Comparison of ENCODE assay signal across 27 cellular contexts in the genomic region with DNA sequence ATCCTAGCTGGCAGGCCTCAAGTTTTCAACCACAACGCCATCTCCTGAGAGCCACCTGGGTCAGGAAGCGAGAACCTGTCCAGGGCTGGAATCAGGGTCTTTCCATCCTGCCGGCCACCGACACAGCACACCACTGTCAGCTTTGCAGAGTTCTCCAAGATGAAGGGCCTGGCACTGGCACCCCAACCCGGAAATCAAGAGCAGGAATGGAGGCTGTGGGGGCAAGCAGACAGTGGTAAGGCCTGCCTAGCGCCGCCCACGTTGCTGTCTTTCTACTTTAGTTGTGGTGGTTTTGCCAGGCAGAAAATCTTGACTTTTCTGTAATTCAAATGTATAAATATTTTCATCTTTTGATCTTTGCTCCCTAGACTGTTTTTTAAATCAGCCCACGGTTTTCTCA.
DNase-seq lines count a peak whose midpoint lies in the region; ATAC-seq and TF ChIP-seq lines count a peak whose summit lies in the region.
"Had no signal": no experiment of that assay in that cellular context is flagged by ENCODE, and none has a peak within 500 bp of the region (broad histone marks: within the 10 kb centered on the region; RNA-seq: fewer than 3 reads in every experiment).

No MANE protein-coding gene starts in this region.

- H3K27ac ChIP-seq in body of pancreas: no peak overlapping the region
- H3K27ac ChIP-seq: cardiac muscle cell, colonic mucosa, pancreas, transverse colon had no signal

- H3K9me3 ChIP-seq in body of pancreas: no peaks in the 10 kb centered on the region
- H3K9me3 ChIP-seq: A549, colonic mucosa, pancreas, transverse colon had no signal

- peaks cover 23% of the 10 kb centered on the region for H3K4me1 Mint-ChIP-seq in activated T-cell treated with anti-CD3 and anti-CD28 coated beads, Interleukin-2, amount 50 U/mL, for 72 hours (ENCODE audit: low read depth)
- H3K4me1 Mint-ChIP-seq in WTC11: peaks cover 49% of the 10 kb centered on the region
- peaks cover 70% of the 10 kb centered on the region for H3K4me1 Mint-ChIP-seq in stimulated activated naive CD8-positive, alpha-beta T cell treated with anti-CD3 and anti-CD28 coated beads, Interleukin-15, amount 100 ng/mL, for 72 hours
- H3K4me1 Mint-ChIP-seq in activated CD4-positive, alpha-beta memory T cell treated with anti-CD3 and anti-CD28 coated beads, Interleukin-2, amount 10 ng/mL, durations not matched to agents 7 days and 5 days: peaks cover 4% of the 10 kb centered on the region

- H3K4me3 ChIP-seq in body of pancreas: no peak overlapping the region
- H3K4me3 ChIP-seq: A549, cardiac muscle cell, colonic mucosa, pancreas, transverse colon had no signal

- no peaks in the 10 kb centered on the region for H3K36me3 ChIP-seq in body of pancreas (replicated peaks in 1 of 2; ENCODE audit: insufficient read depth in 1 of 2, low read depth in 2 of 2)
- H3K36me3 ChIP-seq: cardiac muscle cell, colonic mucosa, pancreas, transverse colon had no signal

- TF ChIP-seq CTCF in WTC11 (IDR thresholded peaks at IDR 0.05): no peak
- TF ChIP-seq CTCF in body of pancreas (IDR thresholded peaks at IDR 0.05): no peak

- peak; percentile 41 to 53 for ATAC-seq in activated T-cell treated with anti-CD3 and anti-CD28 coated beads, Interleukin-2, amount 50 U/mL, for 72 hours (replicated peaks in 1 of 2)
- ATAC-seq in WTC11: no peak
- ATAC-seq in stimulated activated naive CD8-positive, alpha-beta T cell treated with anti-CD3 and anti-CD28 coated beads, Interleukin-15, amount 100 ng/mL, for 72 hours: peak; percentile 65
- ATAC-seq in body of pancreas: no peak
- ATAC-seq: A549, left colon, pancreas, SK-N-SH treated with all-trans-retinoic acid at 6 μM for 48 hours had no signal

- WGBS in body of pancreas, 2 donors: 83 to 91% methylated on average over 7 to 9 of the region's 9 CpGs

- peak overlapping the region; percentile 88 for H3K27ac Mint-ChIP-seq in activated T-cell treated with anti-CD3 and anti-CD28 coated beads, Interleukin-2, amount 50 U/mL, for 72 hours
- peak overlapping the region; percentile 54; the same call in 1 of the 2 replicates for H3K27ac Mint-ChIP-seq in WTC11
- H3K27ac Mint-ChIP-seq in stimulated activated naive CD8-positive, alpha-beta T cell treated with anti-CD3 and anti-CD28 coated beads, Interleukin-15, amount 100 ng/mL, for 72 hours: peak overlapping the region; percentile 93 to 97
- no peak overlapping the region for H3K27ac Mint-ChIP-seq in activated CD4-positive, alpha-beta memory T cell treated with anti-CD3 and anti-CD28 coated beads, Interleukin-2, amount 10 ng/mL, durations not matched to agents 7 days and 5 days

- no peaks in the 10 kb centered on the region for H3K27me3 Mint-ChIP-seq in activated T-cell treated with anti-CD3 and anti-CD28 coated beads, Interleukin-2, amount 50 U/mL, for 72 hours (ENCODE audit: low read depth)
- no peaks in the 10 kb centered on the region for H3K27me3 Mint-ChIP-seq in WTC11 (ENCODE audit: low read depth)
- no peaks in the 10 kb centered on the region for H3K27me3 Mint-ChIP-seq in stimulated activated naive CD8-positive, alpha-beta T cell treated with anti-CD3 and anti-CD28 coated beads, Interleukin-15, amount 100 ng/mL, for 72 hours
- no peaks in the 10 kb centered on the region for H3K27me3 Mint-ChIP-seq in activated CD4-positive, alpha-beta memory T cell treated with anti-CD3 and anti-CD28 coated beads, Interleukin-2, amount 10 ng/mL, durations not matched to agents 7 days and 5 days
- H3K27me3 Mint-ChIP-seq: CD4-positive, alpha-beta memory T cell had no signal

- intact Hi-C loops in body of pancreas (cut with DNase I): no loop called here

- CTCF ChIA-PET in WTC11 (lab: Charles Lee): interaction anchor here (1.1 kb wide), 1 partner anchor 9 kb away, joined by 4 read pairs; no protein-coding TSS in a partner anchor
- CTCF ChIA-PET in activated CD4-positive, alpha-beta memory T cell treated with anti-CD3 and anti-CD28 coated beads, Interleukin-2, amount 10 ng/mL, durations not matched to agents 7 days and 5 days (lab: Charles Lee): no interaction called here

- no peaks in the 10 kb centered on the region for H3K36me3 Mint-ChIP-seq in activated T-cell treated with anti-CD3 and anti-CD28 coated beads, Interleukin-2, amount 50 U/mL, for 72 hours (ENCODE audit: insufficient read depth in 2 of 2)
- H3K36me3 Mint-ChIP-seq in WTC11: peaks cover 2% of the 10 kb centered on the region; the same call in 1 of the 2 replicates
- H3K36me3 Mint-ChIP-seq in activated CD4-positive, alpha-beta memory T cell treated with anti-CD3 and anti-CD28 coated beads, Interleukin-2, amount 10 ng/mL, durations not matched to agents 7 days and 5 days (ENCODE audit: low read depth): no peaks in the 10 kb centered on the region
- H3K36me3 Mint-ChIP-seq: immature natural killer cell had no signal

- H3K4me3 Mint-ChIP-seq in activated T-cell treated with anti-CD3 and anti-CD28 coated beads, Interleukin-2, amount 50 U/mL, for 72 hours: no peak overlapping the region
- H3K4me3 Mint-ChIP-seq in WTC11: no peak overlapping the region
- peak overlapping the region; percentile 52 to 65 for H3K4me3 Mint-ChIP-seq in stimulated activated naive CD8-positive, alpha-beta T cell treated with anti-CD3 and anti-CD28 coated beads, Interleukin-15, amount 100 ng/mL, for 72 hours
- H3K4me3 Mint-ChIP-seq in activated CD4-positive, alpha-beta memory T cell treated with anti-CD3 and anti-CD28 coated beads, Interleukin-2, amount 10 ng/mL, durations not matched to agents 7 days and 5 days: no peak overlapping the region
- H3K4me3 Mint-ChIP-seq: CD4-positive, alpha-beta memory T cell; immature natural killer cell had no signal

- no peaks in the 10 kb centered on the region for H3K27me3 ChIP-seq in body of pancreas
- H3K27me3 ChIP-seq: cardiac muscle cell, colonic mucosa, pancreas, transverse colon had no signal

- peaks cover 5% of the 10 kb centered on the region for H3K4me1 ChIP-seq in body of pancreas
- H3K4me1 ChIP-seq: colonic mucosa, pancreas had no signal

- POLR2A ChIA-PET in WTC11 (lab: Charles Lee): interaction anchor here (0.5 kb wide), 1 partner anchor 1928 kb away, joined by 3 read pairs; no protein-coding TSS in a partner anchor
- POLR2A ChIA-PET in activated CD4-positive, alpha-beta memory T cell treated with anti-CD3 and anti-CD28 coated beads, Interleukin-2, amount 10 ng/mL, durations not matched to agents 7 days and 5 days (lab: Charles Lee): no interaction called here

- no peaks in the 10 kb centered on the region for H3K9me3 Mint-ChIP-seq in activated T-cell treated with anti-CD3 and anti-CD28 coated beads, Interleukin-2, amount 50 U/mL, for 72 hours
- no peaks in the 10 kb centered on the region for H3K9me3 Mint-ChIP-seq in WTC11
- peaks cover 0 to 8% of the 10 kb centered on the region in 2 donors for H3K9me3 Mint-ChIP-seq in stimulated activated naive CD8-positive, alpha-beta T cell treated with anti-CD3 and anti-CD28 coated beads, Interleukin-15, amount 100 ng/mL, for 72 hours
- no peaks in the 10 kb centered on the region for H3K9me3 Mint-ChIP-seq in activated CD4-positive, alpha-beta memory T cell treated with anti-CD3 and anti-CD28 coated beads, Interleukin-2, amount 10 ng/mL, durations not matched to agents 7 days and 5 days
- H3K9me3 Mint-ChIP-seq: immature natural killer cell had no signal

- DNase-seq in activated T-cell treated with anti-CD3 and anti-CD28 coated beads, Interleukin-2, amount 50 U/mL, for 72 hours: peak; percentile 20 to 21
- DNase-seq in activated T-cell treated with anti-CD3 and anti-CD28 coated beads for 4 hours (no peak), WTC11 (ENCODE audit: low spot score) (no peak), GDM1 (lab: John Stamatoyannopoulos, UW) (no peak), body of pancreas (no peak)
- peak; percentile 4 for DNase-seq in effector CD8-positive, alpha-beta T cell (lab: John Stamatoyannopoulos, UW)
- peak; percentile 19 to 37 for DNase-seq in stimulated activated naive CD8-positive, alpha-beta T cell treated with anti-CD3 and anti-CD28 coated beads, Interleukin-15, amount 100 ng/mL, for 72 hours
- DNase-seq in activated CD4-positive, alpha-beta memory T cell treated with anti-CD3 and anti-CD28 coated beads, Interleukin-2, amount 10 ng/mL, durations not matched to agents 7 days and 5 days: no peak
- DNase-seq: activated naive CD4-positive, alpha-beta T cell treated with anti-CD3 and anti-CD28 coated beads, Interleukin-2, amount 50 U/mL, for 16 hours; aorta; CD4-positive, alpha-beta memory T cell; colonic mucosa; DMS 273 treated with DMSO at 0.1 percent for 48 hours; erythroblast; immature natural killer cell; Karpas-422; left colon; mammary epithelial cell; NCI-H1417 treated with DMSO at 0.1 percent for 48 hours; NCI-H2029 treated with DMSO at 0.1 percent for 48 hours; NCI-H526; pancreas; T-helper 2 cell; transverse colon had no signal

- no peak for TF ChIP-seq POLR2A in body of pancreas (IDR thresholded peaks at IDR 0.05)

TF ChIP-seq in WTC11, 78 proteins besides CTCF, POLR2A, EP300 and RAD21:
- TF ChIP-seq SMAD3 (CRISPR knock-in tag; IDR thresholded peaks at IDR 0.05; ENCODE audit: borderline replicate concordance) (no peak), PREB (CRISPR knock-in tag; IDR thresholded peaks at IDR 0.05; ENCODE audit: borderline replicate concordance) (no peak), SMAD4 (CRISPR knock-in tag; IDR thresholded peaks at IDR 0.05) (no peak), MLX (CRISPR knock-in tag; IDR thresholded peaks at IDR 0.05) (no peak), NR2C2 (CRISPR knock-in tag; IDR thresholded peaks at IDR 0.05) (no peak), NR3C1 (CRISPR knock-in tag; conservative IDR thresholded peaks at IDR 0.05; ENCODE audit: low read depth) (no peak), CBFB (CRISPR knock-in tag; IDR thresholded peaks at IDR 0.05; ENCODE audit: low read depth) (no peak), FOXK1 (CRISPR knock-in tag; IDR thresholded peaks at IDR 0.05) (no peak), NFYB (CRISPR knock-in tag; conservative IDR thresholded peaks at IDR 0.05; ENCODE audit: low read depth) (no peak), RORB (CRISPR knock-in tag; IDR thresholded peaks at IDR 0.05) (no peak), PRRX2 (CRISPR knock-in tag; IDR thresholded peaks at IDR 0.05) (no peak)

Comparison
In these comparisons a context has a peak if more than half of its experiments do, and no peak if none do; other contexts are left out.
1. DNase-seq: peak in activated T-cell treated with anti-CD3 and anti-CD28 coated beads, Interleukin-2, amount 50 U/mL, for 72 hours (2 of 2), effector CD8-positive, alpha-beta T cell (single experiment) and stimulated activated naive CD8-positive, alpha-beta T cell treated with anti-CD3 and anti-CD28 coated beads, Interleukin-15, amount 100 ng/mL, for 72 hours (2 of 2); none in activated T-cell treated with anti-CD3 and anti-CD28 coated beads for 4 hours (single experiment), WTC11 (single experiment), GDM1 (single experiment), activated CD4-positive, alpha-beta memory T cell treated with anti-CD3 and anti-CD28 coated beads, Interleukin-2, amount 10 ng/mL, durations not matched to agents 7 days and 5 days (single experiment) and body of pancreas (0 of 4).
2. ATAC-seq: peak in activated T-cell treated with anti-CD3 and anti-CD28 coated beads, Interleukin-2, amount 50 U/mL, for 72 hours (2 of 2) and stimulated activated naive CD8-positive, alpha-beta T cell treated with anti-CD3 and anti-CD28 coated beads, Interleukin-15, amount 100 ng/mL, for 72 hours (single experiment); none in WTC11 (single experiment) and body of pancreas (single experiment).
3. H3K4me3 Mint-ChIP-seq: peak in stimulated activated naive CD8-positive, alpha-beta T cell treated with anti-CD3 and anti-CD28 coated beads, Interleukin-15, amount 100 ng/mL, for 72 hours (2 of 2); none in activated T-cell treated with anti-CD3 and anti-CD28 coated beads, Interleukin-2, amount 50 U/mL, for 72 hours (0 of 2), WTC11 (single experiment) and activated CD4-positive, alpha-beta memory T cell treated with anti-CD3 and anti-CD28 coated beads, Interleukin-2, amount 10 ng/mL, durations not matched to agents 7 days and 5 days (single experiment).